ENCODE assay signal across 8 cellular contexts in the genomic region with DNA sequence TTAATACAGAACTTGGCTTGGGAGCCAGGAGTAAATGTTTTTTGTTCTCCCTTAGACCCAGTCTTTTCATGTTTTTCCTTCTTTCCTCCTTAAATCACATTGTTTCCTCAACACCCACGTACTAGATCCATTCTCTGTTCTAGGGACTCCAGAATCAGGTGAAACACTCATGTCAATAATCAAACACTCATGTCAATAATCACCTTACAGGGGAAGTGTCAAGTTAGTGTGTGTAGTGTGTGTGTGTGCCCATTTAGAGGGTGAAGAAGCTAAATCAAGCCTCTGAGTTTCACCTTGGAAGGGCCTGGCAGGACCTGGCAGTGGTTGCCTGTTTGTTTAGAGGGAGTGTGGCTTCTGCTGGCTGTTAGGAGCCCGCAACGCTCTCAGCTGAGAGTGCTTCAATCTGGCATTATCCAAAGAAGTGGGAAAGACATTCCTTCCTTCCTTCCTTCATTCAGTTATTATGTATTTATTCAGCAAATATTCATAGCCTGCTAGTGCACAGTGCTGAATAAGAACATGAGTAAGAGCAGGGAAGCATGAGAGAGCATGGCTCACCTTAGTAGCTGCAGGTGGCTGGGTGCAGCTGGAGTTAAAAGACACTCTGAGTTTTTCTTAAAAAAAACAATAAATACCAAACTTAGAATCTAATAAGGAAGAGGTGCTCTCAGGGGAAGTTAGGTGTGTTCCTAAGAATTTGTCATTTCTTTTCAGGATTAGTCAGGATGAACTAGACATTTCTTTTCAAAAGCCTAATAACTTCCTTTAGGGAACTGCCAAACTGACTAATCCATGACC. TPM values are rescaled to one million over a fixed set of nuclear protein-coding genes. Genes with fewer than 3 reads are reported as not detected.
DNase-seq lines count a peak whose midpoint lies in the region; ATAC-seq and TF ChIP-seq lines count a peak whose summit lies in the region.

No MANE protein-coding gene starts in this region.

- DNase-seq in NCI-H526 (lab: John Stamatoyannopoulos, UW) (peak; percentile 8 to 49), NCI-H526 treated with DMSO at 0.1 percent for 48 hours (lab: John Stamatoyannopoulos, UW) (no peak), dermis blood vessel endothelial cell (peak; percentile 58), pons (ENCODE audit: low spot score) (no peak)

- H3K36me3 ChIP-seq in OCI-LY1 (ENCODE audit: insufficient read depth, low read length) = peaks cover 2% of the 10 kb centered on the region; the same call in 1 of the 2 replicates
- H3K36me3 ChIP-seq in neural cell (ENCODE audit: insufficient read depth, low read length) = no peaks in the 10 kb centered on the region

- TF ChIP-seq EP300 in neural cell (conservative IDR thresholded peaks at IDR 0.05; ENCODE audit: poor library complexity, severe bottlenecking) = no peak

- H3K9me3 ChIP-seq in OCI-LY1 (ENCODE audit: low read length) = no peaks in the 10 kb centered on the region
- no peaks in the 10 kb centered on the region for H3K9me3 ChIP-seq in neural cell (ENCODE audit: low read length)

- no peak for TF ChIP-seq RAD21 in neural cell (conservative IDR thresholded peaks at IDR 0.05)

- ATAC-seq in HG02885 (IDR thresholded peaks at IDR 0.05; ENCODE audit: poor library complexity, unreplicated experiment) (no peak), GM21528 (IDR thresholded peaks at IDR 0.05; ENCODE audit: low FRiP score, unreplicated experiment) (no peak)

- H3K4me3 ChIP-seq in OCI-LY1 (ENCODE audit: low read depth, low read length, poor library complexity, severe bottlenecking) (peak overlapping the region; percentile 72), neural cell (ENCODE audit: low read length) (peak overlapping the region; percentile 82)

- H3K27me3 ChIP-seq in OCI-LY1 (ENCODE audit: insufficient read depth, low read length) = no peaks in the 10 kb centered on the region
- no peaks in the 10 kb centered on the region for H3K27me3 ChIP-seq in neural cell (ENCODE audit: insufficient read depth, low read depth, low read length)

- H3F3A ChIP-seq in OCI-LY1 (ENCODE audit: insufficient read depth, low read length) (no peaks in the 10 kb centered on the region), neural cell (ENCODE audit: insufficient read depth, low read length, poor library complexity, severe bottlenecking) (no peaks in the 10 kb centered on the region)

- H4K20me1 ChIP-seq in OCI-LY1 (ENCODE audit: insufficient read depth, low read length) (no peaks in the 10 kb centered on the region), neural cell (ENCODE audit: insufficient read depth) (no peaks in the 10 kb centered on the region)

- H3K4me1 ChIP-seq in OCI-LY1 (ENCODE audit: insufficient read depth, low read length, severe bottlenecking) = peaks cover 22% of the 10 kb centered on the region

- peak overlapping the region; percentile 97 for H3K27ac ChIP-seq in OCI-LY1 (ENCODE audit: low read depth, low read length, poor library complexity, severe bottlenecking)
- H3K27ac ChIP-seq in neural cell (ENCODE audit: low read length) = peak overlapping the region; percentile 80

- TF ChIP-seq CTCF in OCI-LY1 (IDR thresholded peaks at IDR 0.05; ENCODE audit: low read length) = no peak
- TF ChIP-seq CTCF in neural cell (IDR thresholded peaks at IDR 0.05; ENCODE audit: poor library complexity, severe bottlenecking) = no peak

- H2AFZ ChIP-seq in OCI-LY1 (ENCODE audit: low read length) (no peak overlapping the region), neural cell (ENCODE audit: low read depth, low read length) (no peak overlapping the region)

- peak overlapping the region; percentile 96 for H3K4me2 ChIP-seq in OCI-LY1 (ENCODE audit: low read length)
- no peak overlapping the region for H3K4me2 ChIP-seq in neural cell (ENCODE audit: low read length)

- H3K9ac ChIP-seq in OCI-LY1 (ENCODE audit: low read length) = peak overlapping the region; percentile 90; the same call in 1 of the 2 replicates
- no peak overlapping the region for H3K9ac ChIP-seq in neural cell (ENCODE audit: low read length)

- H3K79me2 ChIP-seq in OCI-LY1 (ENCODE audit: insufficient read depth, low read length) (peaks cover 32% of the 10 kb centered on the region), neural cell (replicated peaks; ENCODE audit: insufficient read depth, low read length) (peaks cover 18% of the 10 kb centered on the region)

- H3K9me2 ChIP-seq in OCI-LY1 (ENCODE audit: low read depth, low read length) = no peaks in the 10 kb centered on the region
- H3K9me2 ChIP-seq in neural cell (ENCODE audit: insufficient read depth, low read length) = no peaks in the 10 kb centered on the region

TF ChIP-seq in neural cell, 6 proteins besides CTCF, POLR2A, EP300 and RAD21:
- TF ChIP-seq TAF1 (IDR thresholded peaks at IDR 0.05; ENCODE audit: low read depth) (no peak), POLR2AphosphoS5 (IDR thresholded peaks at IDR 0.05) (no peak), EZH2 (IDR thresholded peaks at IDR 0.05; ENCODE audit: borderline replicate concordance, insufficient read depth, low read length, poor library complexity, severe bottlenecking) (no peak), MXI1 (conservative IDR thresholded peaks at IDR 0.05; ENCODE audit: poor library complexity, severe bottlenecking) (no peak), SMC3 (conservative IDR thresholded peaks at IDR 0.05; ENCODE audit: poor library complexity) (no peak)
- TF ChIP-seq, protein P1, sequence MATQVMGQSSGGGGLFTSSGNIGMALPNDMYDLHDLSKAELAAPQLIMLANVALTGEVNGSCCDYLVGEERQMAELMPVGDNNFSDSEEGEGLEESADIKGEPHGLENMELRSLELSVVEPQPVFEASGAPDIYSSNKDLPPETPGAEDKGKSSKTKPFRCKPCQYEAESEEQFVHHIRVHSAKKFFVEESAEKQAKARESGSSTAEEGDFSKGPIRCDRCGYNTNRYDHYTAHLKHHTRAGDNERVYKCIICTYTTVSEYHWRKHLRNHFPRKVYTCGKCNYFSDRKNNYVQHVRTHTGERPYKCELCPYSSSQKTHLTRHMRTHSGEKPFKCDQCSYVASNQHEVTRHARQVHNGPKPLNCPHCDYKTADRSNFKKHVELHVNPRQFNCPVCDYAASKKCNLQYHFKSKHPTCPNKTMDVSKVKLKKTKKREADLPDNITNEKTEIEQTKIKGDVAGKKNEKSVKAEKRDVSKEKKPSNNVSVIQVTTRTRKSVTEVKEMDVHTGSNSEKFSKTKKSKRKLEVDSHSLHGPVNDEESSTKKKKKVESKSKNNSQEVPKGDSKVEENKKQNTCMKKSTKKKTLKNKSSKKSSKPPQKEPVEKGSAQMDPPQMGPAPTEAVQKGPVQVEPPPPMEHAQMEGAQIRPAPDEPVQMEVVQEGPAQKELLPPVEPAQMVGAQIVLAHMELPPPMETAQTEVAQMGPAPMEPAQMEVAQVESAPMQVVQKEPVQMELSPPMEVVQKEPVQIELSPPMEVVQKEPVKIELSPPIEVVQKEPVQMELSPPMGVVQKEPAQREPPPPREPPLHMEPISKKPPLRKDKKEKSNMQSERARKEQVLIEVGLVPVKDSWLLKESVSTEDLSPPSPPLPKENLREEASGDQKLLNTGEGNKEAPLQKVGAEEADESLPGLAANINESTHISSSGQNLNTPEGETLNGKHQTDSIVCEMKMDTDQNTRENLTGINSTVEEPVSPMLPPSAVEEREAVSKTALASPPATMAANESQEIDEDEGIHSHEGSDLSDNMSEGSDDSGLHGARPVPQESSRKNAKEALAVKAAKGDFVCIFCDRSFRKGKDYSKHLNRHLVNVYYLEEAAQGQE (IDR thresholded peaks at IDR 0.05; ENCODE audit: borderline replicate concordance) = no peak

RNA-seq across cellular contexts. Expression of gene EID3, which starts 17.6 kb away (rescaled TPM):
- 5.4 and 6.8 TPM in 2 replicates for total RNA-seq in dermis blood vessel endothelial cell
- 0.37 TPM in 1 of 2 replicates, not detected in the other for polyA plus RNA-seq in neural cell
- 3.4 and 6.1 TPM in 2 replicates for polyA minus RNA-seq in neural cell

Comparison
In these comparisons a context has a peak if more than half of its experiments do, and no peak if none do; other contexts are left out.
1. DNase-seq: peak in NCI-H526 (2 of 2) and dermis blood vessel endothelial cell (single experiment); none in NCI-H526 treated with DMSO at 0.1 percent for 48 hours (single experiment) and pons (single experiment).